Comparison of ENCODE assay signal across 13 cellular contexts in the genomic region with DNA sequence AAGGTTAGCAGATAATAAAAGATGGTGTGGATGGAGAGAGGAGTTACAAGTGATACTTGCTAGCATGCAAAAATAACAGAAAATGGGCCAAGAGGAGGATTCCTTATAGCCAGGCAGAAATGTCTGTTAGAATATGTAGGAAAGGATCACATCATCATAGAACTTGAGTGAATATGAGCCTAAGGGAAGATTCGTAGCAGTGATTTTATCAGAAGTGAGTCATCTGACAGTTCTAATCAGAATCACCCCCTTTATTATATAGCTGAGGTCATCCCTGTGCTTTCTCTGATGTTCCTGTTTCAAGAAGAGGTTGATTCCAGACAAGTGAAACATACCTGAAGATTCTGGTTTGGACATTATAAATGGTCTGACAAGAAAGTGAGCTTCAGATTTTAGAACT. TPM values are rescaled to one million over a fixed set of nuclear protein-coding genes. Genes with fewer than 3 reads are reported as not detected.
A peak's percentile ranks its signal among the peaks of the same experiment; 100 is the strongest.
DNase-seq lines count a peak whose midpoint lies in the region; ATAC-seq and TF ChIP-seq lines count a peak whose summit lies in the region.
"Had no signal": no experiment of that assay in that cellular context is flagged by ENCODE, and none has a peak within 500 bp of the region (broad histone marks: within the 10 kb centered on the region; RNA-seq: fewer than 3 reads in every experiment).

No MANE protein-coding gene starts in this region.

- POLR2A ChIA-PET in activated naive CD8-positive, alpha-beta T cell treated with anti-CD3 and anti-CD28 coated beads, Interleukin-2, amount 10 ng/mL, durations not matched to agents 7 days and 5 days (lab: Charles Lee) = no interaction called here
- POLR2A ChIA-PET in activated CD8-positive, alpha-beta T cell treated with anti-CD3 and anti-CD28 coated beads, Interleukin-2, amount 10 ng/mL, durations not matched to agents 7 days and 5 days (lab: Charles Lee) = no interaction called here

- H3K27ac ChIP-seq in GM23338 (ENCODE audit: low read depth) = 0 out of 2 replicates have a peak overlapping the region, but pooled peaks have one; percentile 40
- H3K27ac ChIP-seq in stomach = no peak overlapping the region
- H3K27ac ChIP-seq: testis had no signal

- H3K27me3 ChIP-seq in GM23338 (ENCODE audit: insufficient read depth) = no peaks in the 10 kb centered on the region
- no peaks in the 10 kb centered on the region for H3K27me3 ChIP-seq in stomach
- H3K27me3 ChIP-seq: testis had no signal

- no peaks in the 10 kb centered on the region for H4K20me1 ChIP-seq in GM23338 (replicated peaks; ENCODE audit: insufficient read depth)

- TF ChIP-seq POLR2A in stomach (IDR thresholded peaks at IDR 0.05) = no peak

- intact Hi-C loops in stomach (cut with DNase I; ENCODE audit: low total_unique reads) = no loop called here

- WGBS in stomach, 5 donors = 64 to 94% (median 79%) methylated on average over 1 of the region's 1 CpG

- peak overlapping the region; percentile 24; the same call in 1 of the 2 replicates for H3K4me2 ChIP-seq in GM23338

- H3F3A ChIP-seq in GM23338 (replicated peaks; ENCODE audit: low read depth) = no peaks in the 10 kb centered on the region

- no peak for DNase-seq in activated naive CD8-positive, alpha-beta T cell treated with anti-CD3 and anti-CD28 coated beads, Interleukin-2, amount 10 ng/mL, durations not matched to agents 7 days and 5 days
- DNase-seq in activated naive CD8-positive, alpha-beta T cell treated with anti-CD3 and anti-CD28 coated beads for 36 hours = no peak
- DNase-seq in GM23338 (ENCODE audit: low spot score) (no peak), immature natural killer cell (no peak), kidney tubule cell (ENCODE audit: low spot score) (no peak), SIG-M5 (lab: John Stamatoyannopoulos, UW) (no peak), stomach (no peak)
- DNase-seq in activated CD8-positive, alpha-beta T cell treated with anti-CD3 and anti-CD28 coated beads, Interleukin-2, amount 10 ng/mL, durations not matched to agents 7 days and 5 days = no peak
- DNase-seq: activated naive CD4-positive, alpha-beta T cell; DMS79 treated with DMSO at 0.1 percent for 48 hours; nephron progenitor cell; SHP77; testis had no signal

- ATAC-seq in activated naive CD8-positive, alpha-beta T cell treated with anti-CD3 and anti-CD28 coated beads, Interleukin-2, amount 10 ng/mL, durations not matched to agents 7 days and 5 days (ENCODE audit: low read depth) = no peak
- no peak for ATAC-seq in GM23338
- no peak for ATAC-seq in activated CD8-positive, alpha-beta T cell treated with anti-CD3 and anti-CD28 coated beads, Interleukin-2, amount 10 ng/mL, durations not matched to agents 7 days and 5 days

- H3K4me3 Mint-ChIP-seq in activated naive CD8-positive, alpha-beta T cell treated with anti-CD3 and anti-CD28 coated beads, Interleukin-2, amount 10 ng/mL, durations not matched to agents 7 days and 5 days = peak overlapping the region; percentile 41
- H3K4me3 Mint-ChIP-seq in activated naive CD8-positive, alpha-beta T cell treated with anti-CD3 and anti-CD28 coated beads for 36 hours = no peak overlapping the region
- H3K4me3 Mint-ChIP-seq in GM23338 (no peak overlapping the region), immature natural killer cell (no peak overlapping the region)
- H3K4me3 Mint-ChIP-seq in activated CD8-positive, alpha-beta T cell treated with anti-CD3 and anti-CD28 coated beads, Interleukin-2, amount 10 ng/mL, durations not matched to agents 7 days and 5 days = peak overlapping the region; percentile 3
- H3K4me3 Mint-ChIP-seq: nephron progenitor cell had no signal

- TF ChIP-seq CTCF in GM23338 (conservative IDR thresholded peaks at IDR 0.05; ENCODE audit: low read depth in 2 of 2) = no peak
- TF ChIP-seq CTCF in stomach (IDR thresholded peaks at IDR 0.05) = no peak

- H3K4me1 ChIP-seq in GM23338 (ENCODE audit: insufficient read depth) (peaks cover 24% of the 10 kb centered on the region), stomach (no peaks in the 10 kb centered on the region)
- H3K4me1 ChIP-seq: testis had no signal

- no peak overlapping the region for H3K4me3 ChIP-seq in GM23338
- H3K4me3 ChIP-seq in stomach = no peak overlapping the region
- H3K4me3 ChIP-seq: testis had no signal

- no peaks in the 10 kb centered on the region for H3K9me2 ChIP-seq in GM23338 (ENCODE audit: insufficient read depth)

- peaks cover 22% of the 10 kb centered on the region for H3K4me1 Mint-ChIP-seq in activated naive CD8-positive, alpha-beta T cell treated with anti-CD3 and anti-CD28 coated beads, Interleukin-2, amount 10 ng/mL, durations not matched to agents 7 days and 5 days
- peaks cover 23% of the 10 kb centered on the region for H3K4me1 Mint-ChIP-seq in activated naive CD8-positive, alpha-beta T cell treated with anti-CD3 and anti-CD28 coated beads for 36 hours
- H3K4me1 Mint-ChIP-seq in GM23338 (peaks cover 38% of the 10 kb centered on the region), immature natural killer cell (peaks cover 18 to 30% of the 10 kb centered on the region in 2 donors)
- peaks cover 35% of the 10 kb centered on the region for H3K4me1 Mint-ChIP-seq in activated CD8-positive, alpha-beta T cell treated with anti-CD3 and anti-CD28 coated beads, Interleukin-2, amount 10 ng/mL, durations not matched to agents 7 days and 5 days (ENCODE audit: low read depth)
- H3K4me1 Mint-ChIP-seq: nephron progenitor cell had no signal

- peak overlapping the region; percentile 1 for H3K27ac Mint-ChIP-seq in activated naive CD8-positive, alpha-beta T cell treated with anti-CD3 and anti-CD28 coated beads, Interleukin-2, amount 10 ng/mL, durations not matched to agents 7 days and 5 days
- no peak overlapping the region for H3K27ac Mint-ChIP-seq in activated naive CD8-positive, alpha-beta T cell treated with anti-CD3 and anti-CD28 coated beads for 36 hours
- H3K27ac Mint-ChIP-seq in GM23338 (no peak overlapping the region), immature natural killer cell (peak overlapping the region in 5 of 6 donors; percentile 27 to 87 (median 53))
- H3K27ac Mint-ChIP-seq in activated CD8-positive, alpha-beta T cell treated with anti-CD3 and anti-CD28 coated beads, Interleukin-2, amount 10 ng/mL, durations not matched to agents 7 days and 5 days = peak overlapping the region; percentile 74
- H3K27ac Mint-ChIP-seq: nephron progenitor cell had no signal

- H3K36me3 Mint-ChIP-seq in activated naive CD8-positive, alpha-beta T cell treated with anti-CD3 and anti-CD28 coated beads, Interleukin-2, amount 10 ng/mL, durations not matched to agents 7 days and 5 days = peaks cover 14% of the 10 kb centered on the region
- H3K36me3 Mint-ChIP-seq in activated naive CD8-positive, alpha-beta T cell treated with anti-CD3 and anti-CD28 coated beads for 36 hours = peaks cover 16% of the 10 kb centered on the region
- H3K36me3 Mint-ChIP-seq in GM23338 (ENCODE audit: low read depth) (peaks cover 22% of the 10 kb centered on the region), immature natural killer cell (peaks cover 13 to 36% (median 17%) of the 10 kb centered on the region in 3 donors)
- peaks cover 35% of the 10 kb centered on the region for H3K36me3 Mint-ChIP-seq in activated CD8-positive, alpha-beta T cell treated with anti-CD3 and anti-CD28 coated beads, Interleukin-2, amount 10 ng/mL, durations not matched to agents 7 days and 5 days (ENCODE audit: low read depth)

- H3K36me3 ChIP-seq in GM23338 (ENCODE audit: insufficient read depth) = peaks cover 5% of the 10 kb centered on the region; the same call in 1 of the 2 replicates
- peaks cover 5 to 53% (median 37%) of the 10 kb centered on the region in 4 donors for H3K36me3 ChIP-seq in stomach

- no peak overlapping the region for H2AFZ ChIP-seq in GM23338

- H3K9me3 ChIP-seq in stomach = no peaks in the 10 kb centered on the region
- H3K9me3 ChIP-seq: testis had no signal

- no peaks in the 10 kb centered on the region for H3K27me3 Mint-ChIP-seq in activated naive CD8-positive, alpha-beta T cell treated with anti-CD3 and anti-CD28 coated beads, Interleukin-2, amount 10 ng/mL, durations not matched to agents 7 days and 5 days
- no peaks in the 10 kb centered on the region for H3K27me3 Mint-ChIP-seq in activated naive CD8-positive, alpha-beta T cell treated with anti-CD3 and anti-CD28 coated beads for 36 hours
- H3K27me3 Mint-ChIP-seq in GM23338 (ENCODE audit: insufficient read depth, low read depth, poor library complexity) = no peaks in the 10 kb centered on the region
- no peaks in the 10 kb centered on the region for H3K27me3 Mint-ChIP-seq in activated CD8-positive, alpha-beta T cell treated with anti-CD3 and anti-CD28 coated beads, Interleukin-2, amount 10 ng/mL, durations not matched to agents 7 days and 5 days (ENCODE audit: low read depth)
- H3K27me3 Mint-ChIP-seq in immature natural killer cell (ENCODE audit: low read depth in 3 of 3) = no peaks in the 10 kb centered on the region

- no peaks in the 10 kb centered on the region for H3K79me2 ChIP-seq in GM23338 (replicated peaks; ENCODE audit: insufficient read depth)

- H3K9me3 Mint-ChIP-seq in activated naive CD8-positive, alpha-beta T cell treated with anti-CD3 and anti-CD28 coated beads, Interleukin-2, amount 10 ng/mL, durations not matched to agents 7 days and 5 days = no peaks in the 10 kb centered on the region
- no peaks in the 10 kb centered on the region for H3K9me3 Mint-ChIP-seq in activated naive CD8-positive, alpha-beta T cell treated with anti-CD3 and anti-CD28 coated beads for 36 hours
- H3K9me3 Mint-ChIP-seq in GM23338 (no peaks in the 10 kb centered on the region), immature natural killer cell (no peaks in the 10 kb centered on the region)
- H3K9me3 Mint-ChIP-seq in activated CD8-positive, alpha-beta T cell treated with anti-CD3 and anti-CD28 coated beads, Interleukin-2, amount 10 ng/mL, durations not matched to agents 7 days and 5 days (ENCODE audit: insufficient read depth) = no peaks in the 10 kb centered on the region
- H3K9me3 Mint-ChIP-seq: nephron progenitor cell had no signal

- no peak for TF ChIP-seq EP300 in stomach (IDR thresholded peaks at IDR 0.05)

- CTCF ChIA-PET in activated CD8-positive, alpha-beta T cell treated with anti-CD3 and anti-CD28 coated beads, Interleukin-2, amount 10 ng/mL, durations not matched to agents 7 days and 5 days (lab: Charles Lee) = interaction anchor here (1.1 to 8.8 kb wide), 6 partner anchors 10 to 769 kb away, joined by 3 to 190 read pairs (median 30); a partner anchor contains a TSS

TF ChIP-seq in GM23338, 12 proteins besides CTCF, POLR2A, EP300 and RAD21 (continues in another document):
- TF ChIP-seq ZNF114 (CRISPR knock-in tag; IDR thresholded peaks at IDR 0.05) = no peak

RNA-seq across cellular contexts. Expression of a gene that starts 22.9 kb away (rescaled TPM):
- 10 to 100 TPM; 21.9 to 22.8 TPM for total RNA-seq in activated naive CD8-positive, alpha-beta T cell treated with anti-CD3 and anti-CD28 coated beads, Interleukin-2, amount 10 ng/mL, durations not matched to agents 7 days and 5 days
- 10 to 100 TPM; 16.8 to 21.7 TPM for total RNA-seq in activated naive CD8-positive, alpha-beta T cell treated with anti-CD3 and anti-CD28 coated beads for 36 hours
- 7.9 and 11.3 TPM in 2 replicates for total RNA-seq in GM23338 (2014; rRNA removed; shearing (Covaris generic))
- polyA plus RNA-seq in GM23338 (2016; fragmentation: Nextera tagmentation; extraction: Ambion mirVana) = 6.7 and 9.7 TPM in 2 replicates
- total RNA-seq in activated CD8-positive, alpha-beta T cell treated with anti-CD3 and anti-CD28 coated beads, Interleukin-2, amount 10 ng/mL, durations not matched to agents 7 days and 5 days = 10 to 100 TPM; 18.5 to 23.0 TPM
- 10 to 100 TPM in 1 of 3 donors, 1 to 10 TPM in 2; 2.9 to 19.6 (median 6.9) TPM for polyA plus RNA-seq in immature natural killer cell
- total RNA-seq in stomach = 100 to 1,000 TPM in 1 of 5 donors, 10 to 100 TPM in 2, 1 to 10 TPM in 1, not detected in 1; 4.3 to 202 (median 35.8) TPM
- polyA plus RNA-seq in stomach = 1 to 10 TPM; 2.4 to 2.6 (median 2.4) TPM

Comparison
In these comparisons a context has a peak if more than half of its experiments do, and no peak if none do; other contexts are left out.
1. H3K27ac Mint-ChIP-seq: peak in activated naive CD8-positive, alpha-beta T cell treated with anti-CD3 and anti-CD28 coated beads, Interleukin-2, amount 10 ng/mL, durations not matched to agents 7 days and 5 days (single experiment), activated CD8-positive, alpha-beta T cell treated with anti-CD3 and anti-CD28 coated beads, Interleukin-2, amount 10 ng/mL, durations not matched to agents 7 days and 5 days (single experiment) and immature natural killer cell (5 of 6); none in activated naive CD8-positive, alpha-beta T cell treated with anti-CD3 and anti-CD28 coated beads for 36 hours (single experiment) and GM23338 (single experiment).
2. H3K4me3 Mint-ChIP-seq: peak in activated naive CD8-positive, alpha-beta T cell treated with anti-CD3 and anti-CD28 coated beads, Interleukin-2, amount 10 ng/mL, durations not matched to agents 7 days and 5 days (single experiment) and activated CD8-positive, alpha-beta T cell treated with anti-CD3 and anti-CD28 coated beads, Interleukin-2, amount 10 ng/mL, durations not matched to agents 7 days and 5 days (single experiment); none in activated naive CD8-positive, alpha-beta T cell treated with anti-CD3 and anti-CD28 coated beads for 36 hours (single experiment), GM23338 (single experiment) and immature natural killer cell (0 of 5).